In genomic region chr2:158102446-158102845, GRCh38 we compare ENCODE assay signal across 21 cellular contexts. TPM values are rescaled to one million over a fixed set of nuclear protein-coding genes. Genes with fewer than 3 reads are reported as not detected.
"Had no signal": no experiment of that assay in that cellular context is flagged by ENCODE, and none has a peak within 500 bp of the region (broad histone marks: within the 10 kb centered on the region; RNA-seq: fewer than 3 reads in every experiment).

No MANE protein-coding gene starts in this region.

- H3K27me3 ChIP-seq: cardiac muscle cell, gastroesophageal sphincter, neutrophil, upper lobe of left lung had no signal

- H3K9me3 Mint-ChIP-seq: activated CD4-positive, alpha-beta memory T cell treated with anti-CD3 and anti-CD28 coated beads, Interleukin-2, amount 10 ng/mL, durations not matched to agents 7 days and 5 days; naive thymus-derived CD8-positive, alpha-beta T cell had no signal

- H3K4me1 ChIP-seq: gastroesophageal sphincter, upper lobe of left lung had no signal

- H3K9me3 ChIP-seq: gastroesophageal sphincter, neutrophil, upper lobe of left lung had no signal

- H3K36me3 ChIP-seq: cardiac muscle cell, gastroesophageal sphincter, neutrophil, upper lobe of left lung had no signal

- H3K36me3 Mint-ChIP-seq: activated naive CD8-positive, alpha-beta T cell; naive thymus-derived CD8-positive, alpha-beta T cell had no signal

- H3K27ac ChIP-seq: cardiac muscle cell, gastroesophageal sphincter, neutrophil, upper lobe of left lung had no signal

- H3K27ac Mint-ChIP-seq: activated CD4-positive, alpha-beta memory T cell treated with anti-CD3 and anti-CD28 coated beads, Interleukin-2, amount 10 ng/mL, durations not matched to agents 7 days and 5 days; activated naive CD8-positive, alpha-beta T cell; naive thymus-derived CD8-positive, alpha-beta T cell had no signal

- H3K4me3 Mint-ChIP-seq: activated CD4-positive, alpha-beta memory T cell treated with anti-CD3 and anti-CD28 coated beads, Interleukin-2, amount 10 ng/mL, durations not matched to agents 7 days and 5 days; activated naive CD8-positive, alpha-beta T cell; naive thymus-derived CD8-positive, alpha-beta T cell had no signal

- DNase-seq: activated CD4-positive, alpha-beta memory T cell treated with anti-CD3 and anti-CD28 coated beads, Interleukin-2, amount 10 ng/mL, durations not matched to agents 7 days and 5 days; activated CD4-positive, CD25-positive, alpha-beta regulatory T cell treated with anti-CD3 and anti-CD28 coated beads, Interleukin-2, amount 50 U/mL, for 72 hours; activated gamma-delta T cell; activated T-cell treated with anti-CD3 and anti-CD28 coated beads, Interleukin-2, amount 50 U/mL, for 48 hours; anterior cingulate cortex; hippocampal formation; left colon; naive thymus-derived CD8-positive, alpha-beta T cell; posterior cingulate gyrus; stimulated activated CD4-positive, alpha-beta T cell treated with anti-CD3 and anti-CD28 coated beads, Interleukin-12 subunit alpha, Interleukin-12 subunit beta, amount 100 ng/mL, for 4 hours; stimulated activated CD4-positive, alpha-beta T cell treated with anti-CD3 and anti-CD28 coated beads, Interleukin-2, amount 100 ng/mL, for 48 hours; stimulated activated naive CD8-positive, alpha-beta T cell treated with anti-CD3 and anti-CD28 coated beads, Interleukin-15, Interleukin-2, amounts not matched to agents 100 U/mL and 50 U/mL, for 24 hours; upper lobe of left lung had no signal

- ATAC-seq: gastroesophageal sphincter; left colon; naive thymus-derived CD8-positive, alpha-beta T cell; sciatic nerve; stimulated activated naive CD8-positive, alpha-beta T cell treated with anti-CD3 and anti-CD28 coated beads, Interleukin-15, Interleukin-2, amounts not matched to agents 100 U/mL and 50 U/mL, for 24 hours had no signal

- H3K4me3 ChIP-seq: cardiac muscle cell, gastroesophageal sphincter, lung, upper lobe of left lung had no signal

- H3K4me1 Mint-ChIP-seq: activated CD4-positive, alpha-beta memory T cell treated with anti-CD3 and anti-CD28 coated beads, Interleukin-2, amount 10 ng/mL, durations not matched to agents 7 days and 5 days; naive thymus-derived CD8-positive, alpha-beta T cell had no signal

RNA-seq across cellular contexts. Expression of gene UPP2, which starts 0.8 kb away (rescaled TPM):
- total RNA-seq: activated CD4-positive, alpha-beta memory T cell treated with anti-CD3 and anti-CD28 coated beads, Interleukin-2, amount 10 ng/mL, durations not matched to agents 7 days and 5 days; cardiac muscle cell; fibroblast of lung; left colon; lung; naive thymus-derived CD8-positive, alpha-beta T cell; sciatic nerve; T-helper 2 cell treated with Interferon-gamma antibody and Interleukin-4, amounts not matched to agents 100 ng/mL and 5 ng/mL, for 36 hours; upper lobe of left lung had no signal
- polyA plus RNA-seq: cardiac muscle cell; fibroblast of lung; naive thymus-derived CD8-positive, alpha-beta T cell had no signal
